Comparison of ENCODE assay signal across 17 cellular contexts in genomic region chr9:93319301-93319991, GRCh38.
DNase-seq lines count a peak whose midpoint lies in the region; ATAC-seq lines count a peak whose summit lies in the region.
"Had no signal": no experiment of that assay in that cellular context is flagged by ENCODE, and none has a peak within 500 bp of the region (broad histone marks: within the 10 kb centered on the region; RNA-seq: fewer than 3 reads in every experiment).

No MANE protein-coding gene starts in this region.

- ATAC-seq in GM19463 (IDR thresholded peaks at IDR 0.05; ENCODE audit: unreplicated experiment) = no peak
- ATAC-seq: A549; CD8-positive, alpha-beta T cell; K562 had no signal

- intact Hi-C loops in posterior vena cava (cut with DNase I) = no loop called here

- DNase-seq in activated CD8-positive, alpha-beta memory T cell treated with anti-CD3 and anti-CD28 coated beads for 24 hours = peak; percentile 41
- DNase-seq in activated CD8-positive, alpha-beta memory T cell treated with anti-CD3 and anti-CD28 coated beads, Interleukin-2, amount 50 U/mL, for 4 hours = no peak
- DNase-seq in DMS79 treated with DMSO at 0.1 percent for 48 hours (lab: John Stamatoyannopoulos, UW) = peak; percentile 5
- DNase-seq in iPS-NIHi7 (ENCODE audit: extremely low spot score) = peak; percentile 7
- DNase-seq in posterior vena cava (ENCODE audit: low spot score) = peak; percentile 67
- no peak for DNase-seq in AG08396 (ENCODE audit: low spot score)
- DNase-seq in epidermal melanocyte (ENCODE audit: insufficient read length, low spot score) = no peak
- DNase-seq: Calu3, DMS53, NCI-H1694 treated with DMSO at 0.1 percent for 48 hours, NCI-H510A treated with DMSO at 0.1 percent for 48 hours, NCI-H774, PC-9 had no signal

Comparison
In these comparisons a context has a peak if more than half of its experiments do, and no peak if none do; other contexts are left out.
1. DNase-seq: peak in activated CD8-positive, alpha-beta memory T cell treated with anti-CD3 and anti-CD28 coated beads for 24 hours (single experiment), DMS79 treated with DMSO at 0.1 percent for 48 hours (single experiment), iPS-NIHi7 (single experiment) and posterior vena cava (single experiment); none in activated CD8-positive, alpha-beta memory T cell treated with anti-CD3 and anti-CD28 coated beads, Interleukin-2, amount 50 U/mL, for 4 hours (single experiment), AG08396 (single experiment) and epidermal melanocyte (single experiment).